ENCODE assay signal across 8 cellular contexts in the genomic region with DNA sequence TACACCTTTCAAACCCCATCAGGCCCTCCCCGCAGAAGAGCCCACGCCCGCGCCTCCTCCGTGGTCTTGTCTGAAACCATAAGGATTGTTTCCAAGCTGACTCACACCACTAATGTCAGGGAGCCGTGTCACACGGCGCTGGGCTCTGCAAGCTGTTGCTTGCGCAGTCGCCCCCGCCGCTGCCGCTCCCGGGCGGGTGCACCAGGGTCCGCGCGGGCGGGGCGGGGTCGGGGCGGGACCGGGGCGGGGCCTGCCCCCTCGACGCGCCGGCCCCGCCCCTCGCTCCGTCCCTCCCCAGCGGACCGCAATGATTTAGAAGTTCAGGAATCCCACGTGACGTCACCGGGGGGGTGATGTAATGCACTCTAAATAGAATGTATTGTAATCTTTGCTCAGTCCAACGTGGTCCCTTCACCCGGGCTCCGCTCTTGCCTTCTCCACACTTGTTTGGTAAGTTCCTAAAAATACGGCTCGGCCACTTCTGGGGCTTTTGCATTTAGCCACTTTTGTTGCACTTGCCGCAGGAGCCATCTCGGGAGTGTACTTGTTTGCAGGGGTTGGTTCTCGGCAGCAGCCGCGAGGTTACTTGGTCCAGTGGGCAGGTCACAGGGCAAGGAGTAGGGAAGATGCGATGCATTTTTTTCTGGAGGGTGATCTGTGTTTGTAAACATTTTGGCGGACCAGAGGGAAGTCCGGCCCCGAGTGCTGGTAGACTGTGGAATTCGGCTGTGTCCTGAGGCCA. TPM values are rescaled to one million over a fixed set of nuclear protein-coding genes. Genes with fewer than 3 reads are reported as not detected.
DNase-seq lines count a peak whose midpoint lies in the region; ATAC-seq lines count a peak whose summit lies in the region.

No MANE protein-coding gene starts in this region.

- H3K4me3 Mint-ChIP-seq in CD8-positive, alpha-beta memory T cell: peak overlapping the region in 6 of 7 donors; percentile 69 to 91 (median 80)

- H3K9me3 ChIP-seq in CD8-positive, alpha-beta memory T cell (ENCODE audit: low read length): no peaks in the 10 kb centered on the region
- H3K9me3 ChIP-seq in mesodermal cell (ENCODE audit: control insufficient read depth, low read length): no peaks in the 10 kb centered on the region

- peaks cover 16 to 27% (median 24%) of the 10 kb centered on the region in 3 donors for H3K4me1 Mint-ChIP-seq in CD8-positive, alpha-beta memory T cell

- WGBS in mesodermal cell (ENCODE audit: insufficient coverage in 2 of 2), 2 experiments: 0% methylated on average over 20 to 29 of the region's 51 CpGs

- H3K27me3 ChIP-seq in CD8-positive, alpha-beta memory T cell (ENCODE audit: insufficient read depth, low read length, poor library complexity, severe bottlenecking): peaks cover 25% of the 10 kb centered on the region

- H3K27me3 Mint-ChIP-seq in CD8-positive, alpha-beta memory T cell: peaks cover 47 to 80% of the 10 kb centered on the region in 2 donors

- CTCF ChIA-PET in CD8-positive, alpha-beta memory T cell (lab: Charles Lee): no interaction called here

- peaks cover 7% of the 10 kb centered on the region for H3K4me1 ChIP-seq in CD8-positive, alpha-beta memory T cell (ENCODE audit: insufficient read depth, low read length)
- peaks cover 5% of the 10 kb centered on the region for H3K4me1 ChIP-seq in mesodermal cell (ENCODE audit: control insufficient read depth, insufficient read depth, low read length, poor library complexity, severe bottlenecking)

- POLR2A ChIA-PET in CD8-positive, alpha-beta memory T cell (lab: Charles Lee): no interaction called here

- DNase-seq in CD8-positive, alpha-beta memory T cell: peak in 2 of 5 donors; percentile 3 to 32
- peak; percentile 88 for DNase-seq in NCI-H748 treated with DMSO at 0.1 percent for 48 hours (lab: John Stamatoyannopoulos, UW)
- peak; percentile 16 for DNase-seq in activated CD8-positive, alpha-beta memory T cell treated with anti-CD3 and anti-CD28 coated beads, Interleukin-2, amount 50 U/mL, for 1 hour (ENCODE audit: extremely low read depth)
- peak; percentile 49 for DNase-seq in epidermal melanocyte (ENCODE audit: insufficient read length, low spot score)
- DNase-seq in stimulated activated CD8-positive, alpha-beta memory T cell treated with anti-CD3 and anti-CD28 coated beads, Interleukin-15, amount 100 ng/mL, for 1 hour (ENCODE audit: low read depth): peak; percentile 20

- peak overlapping the region; percentile 39 for H3K4me3 ChIP-seq in CD8-positive, alpha-beta memory T cell (ENCODE audit: low read length)
- peak overlapping the region; percentile 62 for H3K4me3 ChIP-seq in mesodermal cell (ENCODE audit: extremely low read depth, insufficient read depth, low read length, poor library complexity, severe bottlenecking)

- H3K9me3 Mint-ChIP-seq in CD8-positive, alpha-beta memory T cell: no peaks in the 10 kb centered on the region

- peak overlapping the region in 1 of 8 donors; percentile 73 for H3K27ac Mint-ChIP-seq in CD8-positive, alpha-beta memory T cell

- peak; percentile 39 for ATAC-seq in HG03045 (IDR thresholded peaks at IDR 0.05; ENCODE audit: unreplicated experiment)
- ATAC-seq in GM18909 (IDR thresholded peaks at IDR 0.05; ENCODE audit: poor library complexity, unreplicated experiment): no peak

- H3K36me3 ChIP-seq in CD8-positive, alpha-beta memory T cell (ENCODE audit: insufficient read depth, low read length): no peaks in the 10 kb centered on the region
- H3K36me3 ChIP-seq in mesodermal cell (ENCODE audit: control insufficient read depth, insufficient read depth, low read length): no peaks in the 10 kb centered on the region

- no peaks in the 10 kb centered on the region for H3K36me3 Mint-ChIP-seq in CD8-positive, alpha-beta memory T cell

- no peak overlapping the region for H3K27ac ChIP-seq in CD8-positive, alpha-beta memory T cell (ENCODE audit: low read depth, low read length)
- H3K27ac ChIP-seq in mesodermal cell (ENCODE audit: low read depth, low read length, severe bottlenecking): peak overlapping the region; percentile 98

RNA-seq across cellular contexts. Expression of a gene that starts 3.2 kb away (rescaled TPM):
- total RNA-seq in CD8-positive, alpha-beta memory T cell: not detected
- not detected for polyA plus RNA-seq in CD8-positive, alpha-beta memory T cell
- 13.5 TPM for polyA plus RNA-seq in mesodermal cell (2013, experiment 1 of 2)
- 10.8 TPM for polyA plus RNA-seq in mesodermal cell (2013, experiment 2 of 2)
